In the genomic region with DNA sequence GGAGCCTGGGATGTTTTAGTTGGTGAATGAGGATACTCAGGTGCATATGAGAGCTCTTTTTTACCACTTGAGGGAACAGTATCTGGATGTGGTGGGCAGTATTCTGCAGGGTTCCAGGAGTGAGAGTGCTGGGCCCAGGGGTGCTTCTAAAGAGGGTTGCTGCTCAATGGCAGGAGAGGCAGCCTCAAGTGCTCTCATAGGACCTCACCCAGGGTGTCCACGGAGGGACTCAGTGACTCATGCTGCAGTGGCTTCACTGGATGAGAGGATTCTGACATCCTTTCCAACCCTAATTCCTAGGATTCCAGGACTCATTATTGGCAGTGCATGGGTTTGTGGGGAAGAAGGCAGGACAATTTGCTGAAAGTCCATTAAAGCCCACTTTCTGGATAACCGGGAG, we compare ENCODE assay signal across 1 cellular context.
TF ChIP-seq lines count a peak whose summit lies in the region.

No MANE protein-coding gene starts in this region.

TF ChIP-seq in H1, 55 proteins besides CTCF, POLR2A, EP300 and RAD21 (continued from another document):
- TF ChIP-seq, protein P1, sequence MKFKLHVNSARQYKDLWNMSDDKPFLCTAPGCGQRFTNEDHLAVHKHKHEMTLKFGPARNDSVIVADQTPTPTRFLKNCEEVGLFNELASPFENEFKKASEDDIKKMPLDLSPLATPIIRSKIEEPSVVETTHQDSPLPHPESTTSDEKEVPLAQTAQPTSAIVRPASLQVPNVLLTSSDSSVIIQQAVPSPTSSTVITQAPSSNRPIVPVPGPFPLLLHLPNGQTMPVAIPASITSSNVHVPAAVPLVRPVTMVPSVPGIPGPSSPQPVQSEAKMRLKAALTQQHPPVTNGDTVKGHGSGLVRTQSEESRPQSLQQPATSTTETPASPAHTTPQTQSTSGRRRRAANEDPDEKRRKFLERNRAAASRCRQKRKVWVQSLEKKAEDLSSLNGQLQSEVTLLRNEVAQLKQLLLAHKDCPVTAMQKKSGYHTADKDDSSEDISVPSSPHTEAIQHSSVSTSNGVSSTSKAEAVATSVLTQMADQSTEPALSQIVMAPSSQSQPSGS (IDR thresholded peaks at IDR 0.05; ENCODE audit: low read length), result no peak
- TF ChIP-seq NANOG (IDR thresholded peaks at IDR 0.05; ENCODE audit: insufficient read depth, low read depth, low read length, poor library complexity, severe bottlenecking) (no peak), SUZ12 (IDR thresholded peaks at IDR 0.05; ENCODE audit: low read length) (no peak), SRF (IDR thresholded peaks at IDR 0.05; ENCODE audit: low read depth, low read length) (no peak), SP1 (IDR thresholded peaks at IDR 0.05; ENCODE audit: low read depth, low read length) (no peak)
- TF ChIP-seq, protein P2, sequence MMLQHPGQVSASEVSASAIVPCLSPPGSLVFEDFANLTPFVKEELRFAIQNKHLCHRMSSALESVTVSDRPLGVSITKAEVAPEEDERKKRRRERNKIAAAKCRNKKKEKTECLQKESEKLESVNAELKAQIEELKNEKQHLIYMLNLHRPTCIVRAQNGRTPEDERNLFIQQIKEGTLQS (IDR thresholded peaks at IDR 0.05; ENCODE audit: insufficient read depth, low read depth, low read length), result no peak
